In genomic region chr6:160261991-160262718, GRCh38 we compare ENCODE assay signal across 15 cellular contexts. TPM values are rescaled to one million over a fixed set of nuclear protein-coding genes. Genes with fewer than 3 reads are reported as not detected.
A peak's percentile ranks its signal among the peaks of the same experiment; 100 is the strongest.
DNase-seq lines count a peak whose midpoint lies in the region; ATAC-seq and TF ChIP-seq lines count a peak whose summit lies in the region.
"Had no signal": no experiment of that assay in that cellular context is flagged by ENCODE, and none has a peak within 500 bp of the region (broad histone marks: within the 10 kb centered on the region; RNA-seq: fewer than 3 reads in every experiment).

No MANE protein-coding gene starts in this region.

- BruUV-seq in PC-3 (replicated peaks; lab: Mats Ljungman, UMichigan): no TSS peak

- H3K4me2 ChIP-seq in GM23338: no peak overlapping the region
- no peak overlapping the region for H3K4me2 ChIP-seq in PC-3 (ENCODE audit: low read length)
- H3K4me2 ChIP-seq in neuronal stem cell (ENCODE audit: insufficient read depth, low read length, poor library complexity, severe bottlenecking): no peak overlapping the region

- peak; percentile 27 to 37 for TF ChIP-seq CTCF in GM23338 (conservative IDR thresholded peaks at IDR 0.05; ENCODE audit: low read depth in 2 of 2)
- no peak for TF ChIP-seq CTCF in PC-3 (conservative IDR thresholded peaks at IDR 0.05; ENCODE audit: low read depth, low read length)
- no peak for TF ChIP-seq CTCF in esophagus muscularis mucosa (IDR thresholded peaks at IDR 0.05)

- H3K9me2 ChIP-seq in GM23338 (ENCODE audit: insufficient read depth) (peaks cover 7% of the 10 kb centered on the region; the same call in 1 of the 2 replicates), PC-3 (replicated peaks; ENCODE audit: low read length) (no peaks in the 10 kb centered on the region)

- no peak overlapping the region for H2BK5ac ChIP-seq in neuronal stem cell (ENCODE audit: low read length)

- H3K9me3 ChIP-seq in PC-3 (ENCODE audit: low read length): no peaks in the 10 kb centered on the region
- no peaks in the 10 kb centered on the region for H3K9me3 ChIP-seq in esophagus muscularis mucosa
- no peaks in the 10 kb centered on the region for H3K9me3 ChIP-seq in neuronal stem cell (replicated peaks in 1 of 2; ENCODE audit: control insufficient read depth in 2 of 2, insufficient read depth in 1 of 2, low read depth in 1 of 2, low read length in 2 of 2)
- H3K9me3 ChIP-seq: heart right ventricle, lower lobe of right lung had no signal

- peaks cover 12% of the 10 kb centered on the region for H3K27me3 Mint-ChIP-seq in GM23338 (ENCODE audit: insufficient read depth, low read depth, poor library complexity)

- H3K27ac ChIP-seq in GM23338 (ENCODE audit: low read depth): no peak overlapping the region
- H3K27ac ChIP-seq in PC-3 (ENCODE audit: low read length): no peak overlapping the region
- H3K27ac ChIP-seq in esophagus muscularis mucosa (replicated peaks in 1 of 4): no peak overlapping the region
- H3K27ac ChIP-seq in neuronal stem cell (replicated peaks; ENCODE audit: low read length): no peak overlapping the region
- H3K27ac ChIP-seq: heart right ventricle, lower lobe of right lung had no signal

- H3K36me3 ChIP-seq in GM23338 (ENCODE audit: insufficient read depth) (no peaks in the 10 kb centered on the region), PC-3 (ENCODE audit: low read depth, low read length) (no peaks in the 10 kb centered on the region), esophagus muscularis mucosa (no peaks in the 10 kb centered on the region), neuronal stem cell (replicated peaks in 1 of 2; ENCODE audit: control insufficient read depth in 2 of 2, insufficient read depth in 2 of 2, low read length in 2 of 2) (no peaks in the 10 kb centered on the region)
- H3K36me3 ChIP-seq: heart right ventricle, lower lobe of right lung had no signal

- peaks cover 27% of the 10 kb centered on the region for H3K4me1 Mint-ChIP-seq in GM23338

- no peak overlapping the region for H4K91ac ChIP-seq in neuronal stem cell (ENCODE audit: low read depth, low read length, poor library complexity)

- POLR2A ChIA-PET in PC-3 (lab: Charles Lee; ENCODE audit: unreplicated experiment): no interaction called here

- no peaks in the 10 kb centered on the region for H3K27me3 ChIP-seq in GM23338 (ENCODE audit: insufficient read depth)
- no peaks in the 10 kb centered on the region for H3K27me3 ChIP-seq in PC-3 (ENCODE audit: low read length)
- H3K27me3 ChIP-seq in esophagus muscularis mucosa: no peaks in the 10 kb centered on the region
- H3K27me3 ChIP-seq in neuronal stem cell (ENCODE audit: control insufficient read depth in 3 of 3, insufficient read depth in 3 of 3, low read depth in 1 of 3, low read length in 3 of 3): peaks cover 0 to 4% (median 0%) of the 10 kb centered on the region in 3 experiments

- no peaks in the 10 kb centered on the region for H3K79me1 ChIP-seq in neuronal stem cell (ENCODE audit: low read depth, low read length)

- H3K9ac ChIP-seq in PC-3 (ENCODE audit: low read length) (no peak overlapping the region), neuronal stem cell (ENCODE audit: low read depth, low read length, poor library complexity) (no peak overlapping the region)

- 94% methylated on average over 8 of the region's 8 CpGs for WGBS in esophagus muscularis mucosa
- no CpG with 5 or more reads among the region's 8 CpGs for WGBS in neuronal stem cell (ENCODE audit: extremely low coverage in 2 of 2, insufficient read length in 2 of 2, insufficient replicate concordance in 1 of 2), 2 donors

- no peak overlapping the region for H2BK15ac ChIP-seq in neuronal stem cell (ENCODE audit: low read length)

- intact Hi-C loops in PC-3 (cut with micrococcal nuclease) (no loop called here), esophagus muscularis mucosa (cut with DNase I) (no loop called here), sciatic nerve (cut with DNase I) (no loop called here)

- no peaks in the 10 kb centered on the region for H3K9me3 Mint-ChIP-seq in GM23338
- H3K9me3 Mint-ChIP-seq: CD8-positive, alpha-beta T cell; T-helper 2 cell treated with Interferon-gamma antibody and Interleukin-4, amounts not matched to agents 5 μg/mL and 100 μg/mL, for 36 hours had no signal

- TF ChIP-seq POLR2A in esophagus muscularis mucosa (IDR thresholded peaks at IDR 0.05; ENCODE audit: low read depth): no peak

- no peak for TF ChIP-seq EP300 in esophagus muscularis mucosa (IDR thresholded peaks at IDR 0.05)

- DNase-seq in GM23338 (ENCODE audit: low spot score): peak; percentile 61
- no peak for DNase-seq in PC-3
- DNase-seq in esophagus muscularis mucosa (ENCODE audit: extremely low spot score): peak; percentile 68
- no peak for DNase-seq in sciatic nerve (ENCODE audit: low spot score)
- no peak for DNase-seq in neuronal stem cell (ENCODE audit: low spot score)
- DNase-seq in hippocampal formation (lab: John Stamatoyannopoulos, UW): no peak
- DNase-seq in SKM-1 treated with dmso at 0.1 percent for 144 hours (lab: John Stamatoyannopoulos, UW; ENCODE audit: unreplicated experiment): no peak
- DNase-seq: activated CD8-positive, alpha-beta T cell treated with anti-CD3 and anti-CD28 coated beads, Interleukin-2, amount 10 ng/mL, durations not matched to agents 7 days and 5 days; activated effector memory CD4-positive, alpha-beta T cell treated with anti-CD3 and anti-CD28 coated beads, Interleukin-2, amount 50 U/mL, for 16 hours; CD8-positive, alpha-beta T cell; heart right ventricle; lower lobe of right lung; NCI-H2227 treated with DMSO at 0.1 percent for 48 hours; RPMI8226 had no signal

- H2BK120ac ChIP-seq in neuronal stem cell (ENCODE audit: low read depth, low read length): no peak overlapping the region

- H4K20me1 ChIP-seq in GM23338 (replicated peaks; ENCODE audit: insufficient read depth): no peaks in the 10 kb centered on the region
- H4K20me1 ChIP-seq in PC-3 (ENCODE audit: low read length): no peaks in the 10 kb centered on the region

- ATAC-seq in GM23338 (peak; percentile 91), PC-3 (peak; percentile 46; the same call in 1 of the 2 replicates), sciatic nerve (peak; percentile 59)
- ATAC-seq: activated CD8-positive, alpha-beta T cell treated with anti-CD3 and anti-CD28 coated beads, Interleukin-2, amount 10 ng/mL, durations not matched to agents 7 days and 5 days; CD8-positive, alpha-beta T cell; lower lobe of right lung had no signal

- H2AK5ac ChIP-seq in neuronal stem cell (ENCODE audit: low read depth, low read length): no peak overlapping the region

- H3K23ac ChIP-seq in neuronal stem cell (ENCODE audit: low read depth, low read length, poor library complexity): no peak overlapping the region

- no peak overlapping the region for H3K4ac ChIP-seq in neuronal stem cell (ENCODE audit: low read length)

- peaks cover 16% of the 10 kb centered on the region for H3K4me1 ChIP-seq in GM23338 (ENCODE audit: insufficient read depth)
- peaks cover 8% of the 10 kb centered on the region; the same call in 1 of the 2 replicates for H3K4me1 ChIP-seq in PC-3 (ENCODE audit: insufficient read depth, low read length)
- peaks cover 0 to 11% (median 3%) of the 10 kb centered on the region in 4 donors for H3K4me1 ChIP-seq in esophagus muscularis mucosa
- H3K4me1 ChIP-seq in neuronal stem cell (ENCODE audit: control insufficient read depth in 2 of 2, insufficient read depth in 1 of 2, low read depth in 1 of 2, low read length in 2 of 2): peaks cover 0 to 2% of the 10 kb centered on the region in 2 donors
- H3K4me1 ChIP-seq: heart right ventricle, lower lobe of right lung had no signal

- no peak overlapping the region for H4K8ac ChIP-seq in neuronal stem cell (ENCODE audit: low read depth, low read length)

- H3F3A ChIP-seq in GM23338 (replicated peaks; ENCODE audit: low read depth): no peaks in the 10 kb centered on the region
- H3F3A ChIP-seq in PC-3 (ENCODE audit: low read length, unreplicated experiment): no peaks in the 10 kb centered on the region

- no peak overlapping the region for H3K27ac Mint-ChIP-seq in GM23338
- H3K27ac Mint-ChIP-seq: activated CD8-positive, alpha-beta T cell treated with anti-CD3 and anti-CD28 coated beads, Interleukin-2, amount 10 ng/mL, durations not matched to agents 7 days and 5 days; CD8-positive, alpha-beta T cell; T-helper 2 cell treated with Interferon-gamma antibody and Interleukin-4, amounts not matched to agents 5 μg/mL and 100 μg/mL, for 36 hours had no signal

- H2AFZ ChIP-seq in GM23338 (peak overlapping the region; percentile 53), PC-3 (ENCODE audit: low read length) (no peak overlapping the region), neuronal stem cell (ENCODE audit: low read length) (no peak overlapping the region)

- CTCF ChIA-PET in PC-3 (lab: Charles Lee): no interaction called here

- H2BK12ac ChIP-seq in neuronal stem cell (ENCODE audit: low read length): no peak overlapping the region

- no peak overlapping the region for H3K18ac ChIP-seq in neuronal stem cell (ENCODE audit: low read length)

- no peak overlapping the region for H3K4me3 Mint-ChIP-seq in GM23338
- H3K4me3 Mint-ChIP-seq: activated CD8-positive, alpha-beta T cell treated with anti-CD3 and anti-CD28 coated beads, Interleukin-2, amount 10 ng/mL, durations not matched to agents 7 days and 5 days; CD8-positive, alpha-beta T cell; T-helper 2 cell treated with Interferon-gamma antibody and Interleukin-4, amounts not matched to agents 5 μg/mL and 100 μg/mL, for 36 hours had no signal

- H3K79me2 ChIP-seq in GM23338 (replicated peaks; ENCODE audit: insufficient read depth): no peaks in the 10 kb centered on the region
- H3K79me2 ChIP-seq in PC-3 (ENCODE audit: low read length): no peaks in the 10 kb centered on the region

- no peak overlapping the region for H3K4me3 ChIP-seq in GM23338
- no peak overlapping the region for H3K4me3 ChIP-seq in PC-3 (ENCODE audit: low read length)
- no peak overlapping the region for H3K4me3 ChIP-seq in esophagus muscularis mucosa
- no peak overlapping the region for H3K4me3 ChIP-seq in neuronal stem cell (ENCODE audit: low read length in 2 of 2)
- H3K4me3 ChIP-seq: heart right ventricle, lower lobe of right lung had no signal

- H3K14ac ChIP-seq in neuronal stem cell (ENCODE audit: low read length): no peak overlapping the region

- H3K36me3 Mint-ChIP-seq in GM23338 (ENCODE audit: low read depth): no peaks in the 10 kb centered on the region
- H3K36me3 Mint-ChIP-seq: CD8-positive, alpha-beta T cell had no signal

RNA-seq across cellular contexts. Expression of gene SLC22A2, which starts 3.5 kb away (rescaled TPM):
- total RNA-seq in GM23338 (2014; rRNA removed; shearing (Covaris generic)): 0.35 and 1.1 TPM in 2 replicates
- polyA plus RNA-seq in GM23338 (2016; fragmentation: Nextera tagmentation; extraction: Ambion mirVana): 0.94 and 1.4 TPM in 2 replicates
- total RNA-seq in PC-3 (2014; rRNA removed) (not detected in 2 replicates), esophagus muscularis mucosa (under 1 TPM in 1 of 4 donors, not detected in 3; 0.75 TPM), sciatic nerve (not detected)
- polyA plus RNA-seq in neuronal stem cell (2013, experiment 1 of 2): not detected
- not detected for polyA plus RNA-seq in neuronal stem cell (2013, experiment 2 of 2)
- total RNA-seq: activated CD8-positive, alpha-beta T cell treated with anti-CD3 and anti-CD28 coated beads, Interleukin-2, amount 10 ng/mL, durations not matched to agents 7 days and 5 days; CD8-positive, alpha-beta T cell; heart right ventricle; lower lobe of right lung had no signal
- polyA plus RNA-seq: heart right ventricle had no signal

Comparison
In these comparisons a context has a peak if more than half of its experiments do, and no peak if none do; other contexts are left out.
1. DNase-seq: peak in GM23338 (single experiment) and esophagus muscularis mucosa (single experiment); none in PC-3 (single experiment), sciatic nerve (single experiment), neuronal stem cell (single experiment), hippocampal formation (0 of 2) and SKM-1 treated with dmso at 0.1 percent for 144 hours (single experiment).
2. CTCF ChIP-seq: peak in GM23338 (2 of 2); none in PC-3 (single experiment) and esophagus muscularis mucosa (0 of 3).
3. Peak in every context shown above with its lines, with median percentiles within 50 percentile points of each other: ATAC-seq.